ENCODE assay signal across 8 cellular contexts in the genomic region with DNA sequence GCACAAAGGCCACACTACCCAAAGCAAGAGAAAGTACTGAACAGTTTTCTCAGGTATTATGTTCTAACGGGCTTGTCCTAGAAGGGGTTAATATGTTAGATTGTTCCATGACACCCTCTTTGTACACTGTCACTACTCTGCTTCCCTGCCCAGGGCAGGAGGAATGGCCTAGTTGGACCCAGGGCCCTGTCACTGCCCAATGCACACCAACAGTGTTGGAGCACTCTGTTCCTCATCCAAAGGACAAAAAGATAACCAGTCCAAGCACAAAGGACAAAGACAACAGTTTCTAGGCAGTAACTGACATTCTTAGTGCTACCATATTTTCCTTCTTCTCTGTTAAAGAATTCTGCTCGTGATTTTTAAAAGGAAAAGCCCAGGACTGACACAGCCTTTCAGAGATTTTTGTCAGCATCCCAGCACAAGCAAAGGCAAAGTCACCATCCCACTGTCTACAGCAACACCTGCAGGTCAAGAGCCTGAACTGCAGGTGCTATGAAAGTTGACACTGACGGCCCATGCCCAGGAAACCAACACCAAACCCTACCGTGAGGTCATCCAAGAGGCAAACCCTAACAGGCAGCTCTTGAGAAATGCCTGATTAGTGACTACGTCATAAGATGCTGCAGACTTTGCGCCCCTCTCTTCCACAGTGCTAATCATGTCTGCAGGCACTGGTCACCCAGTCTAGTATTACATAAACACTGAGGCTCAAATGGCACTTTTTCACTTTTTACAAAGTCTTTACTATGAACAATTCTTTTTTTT. TPM values are rescaled to one million over a fixed set of nuclear protein-coding genes. Genes with fewer than 3 reads are reported as not detected.
A peak's percentile ranks its signal among the peaks of the same experiment; 100 is the strongest.
DNase-seq lines count a peak whose midpoint lies in the region; ATAC-seq, FAIRE-seq and TF ChIP-seq lines count a peak whose summit lies in the region.

No MANE protein-coding gene starts in this region.

- peak; percentile 95 for FAIRE-seq in GM12891 (lab: Jason Lieb, UNC)

- no peak for TF ChIP-seq POLR2A in GM12891 (IDR thresholded peaks at IDR 0.05; ENCODE audit: low read depth, low read length)

- DNase-seq in GM12891 (ENCODE audit: insufficient read length, low spot score) (no peak), NCI-H2227 treated with DMSO at 0.1 percent for 48 hours (lab: John Stamatoyannopoulos, UW) (peak; percentile 6), chondrocyte (ENCODE audit: low spot score) (no peak), left kidney (ENCODE audit: low read depth, low spot score) (peak; percentile 91)
- DNase-seq in activated CD4-positive, alpha-beta T cell treated with anti-CD3 and anti-CD28 coated beads for 24 hours (ENCODE audit: low read depth in 2 of 2), result peak; percentile 20 to 29
- peak in 2 of 3 donors; percentile 20 to 29 for DNase-seq in stimulated activated CD4-positive, alpha-beta T cell treated with anti-CD3 and anti-CD28 coated beads, TNF-alpha, amount 100 ng/mL, for 1 hour (ENCODE audit: low read depth in 3 of 3, low spot score in 1 of 3)

- no peaks in the 10 kb centered on the region for H3K9me3 Mint-ChIP-seq in chondrocyte (ENCODE audit: low read depth)

- no peak overlapping the region for H3K27ac ChIP-seq in 22Rv1

- H3K27me3 Mint-ChIP-seq in chondrocyte (ENCODE audit: low read depth), result no peaks in the 10 kb centered on the region

- ATAC-seq in HG03066 (IDR thresholded peaks at IDR 0.05; ENCODE audit: low read depth, unreplicated experiment), result peak; percentile 70

- H3K4me3 Mint-ChIP-seq in chondrocyte (ENCODE audit: unreplicated experiment), result no peak overlapping the region

- H3K36me3 Mint-ChIP-seq in chondrocyte (ENCODE audit: low read depth), result peaks cover 7% of the 10 kb centered on the region

- H3K27ac Mint-ChIP-seq in chondrocyte (ENCODE audit: unreplicated experiment), result no peak overlapping the region

- peaks cover 22% of the 10 kb centered on the region for H3K4me1 Mint-ChIP-seq in chondrocyte (ENCODE audit: low read depth)

- peak; percentile 96 for TF ChIP-seq CTCF in 22Rv1 (IDR thresholded peaks at IDR 0.05)
- TF ChIP-seq CTCF in chondrocyte (IDR thresholded peaks at IDR 0.05), result peak; percentile 90

TF ChIP-seq in GM12891, 5 proteins besides CTCF, POLR2A, EP300 and RAD21:
- no peak for TF ChIP-seq TAF1 (IDR thresholded peaks at IDR 0.05; ENCODE audit: low read depth, low read length)
- TF ChIP-seq SPI1 (IDR thresholded peaks at IDR 0.05; ENCODE audit: low read depth, low read length), result no peak
- 0 out of 2 replicates have a peak, but pooled peaks have one; percentile 5 for TF ChIP-seq POLR2AphosphoS5 (IDR thresholded peaks at IDR 0.05; ENCODE audit: low read depth, low read length)
- TF ChIP-seq PAX5 (IDR thresholded peaks at IDR 0.05; ENCODE audit: insufficient read depth, low read length, severe bottlenecking), result no peak

RNA-seq across cellular contexts. Expression of a gene that starts 13.2 kb away (rescaled TPM):
- 36.8 TPM for polyA plus RNA-seq in GM12891 (2012; ENCODE audit: low read depth, missing spikeins)
- 99.5 to 105 TPM (median 105 TPM) in 3 replicates for total RNA-seq in chondrocyte

Comparison
In these comparisons a context has a peak if more than half of its experiments do, and no peak if none do; other contexts are left out.
1. DNase-seq: peak in NCI-H2227 treated with DMSO at 0.1 percent for 48 hours (single experiment), activated CD4-positive, alpha-beta T cell treated with anti-CD3 and anti-CD28 coated beads for 24 hours (2 of 2), left kidney (single experiment) and stimulated activated CD4-positive, alpha-beta T cell treated with anti-CD3 and anti-CD28 coated beads, TNF-alpha, amount 100 ng/mL, for 1 hour (2 of 3); none in GM12891 (single experiment) and chondrocyte (single experiment).